In the genomic region with DNA sequence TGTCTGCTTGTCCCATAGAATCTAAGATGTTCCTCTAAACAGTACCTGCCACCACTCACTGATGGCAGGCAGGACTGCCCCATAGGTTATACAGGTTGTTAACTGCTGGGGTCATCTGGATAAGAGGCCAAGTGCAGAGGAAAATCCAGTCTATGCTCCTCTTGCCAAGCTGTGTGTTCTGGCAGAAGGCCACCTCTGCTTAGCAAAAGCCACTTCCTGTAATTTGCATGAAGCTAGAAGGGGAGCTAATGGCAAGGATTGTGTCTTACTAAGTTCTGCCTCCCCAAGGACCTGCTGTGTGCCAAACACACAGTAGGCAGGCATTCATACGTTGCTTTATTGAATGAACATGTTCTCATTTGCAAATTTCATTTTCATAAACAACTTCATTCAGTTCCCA, we compare ENCODE assay signal across 30 cellular contexts.
DNase-seq lines count a peak whose midpoint lies in the region; ATAC-seq lines count a peak whose summit lies in the region.
"Had no signal": no experiment of that assay in that cellular context is flagged by ENCODE, and none has a peak within 500 bp of the region (broad histone marks: within the 10 kb centered on the region; RNA-seq: fewer than 3 reads in every experiment).

No MANE protein-coding gene starts in this region.

- no peaks in the 10 kb centered on the region for H3K36me3 Mint-ChIP-seq in naive thymus-derived CD4-positive, alpha-beta T cell
- H3K36me3 Mint-ChIP-seq: activated naive CD4-positive, alpha-beta T cell treated with anti-CD3 and anti-CD28 coated beads, Interleukin-2, amount 10 ng/mL, durations not matched to agents 7 days and 5 days; brain; immature natural killer cell had no signal

- H3K4me3 ChIP-seq in naive thymus-derived CD4-positive, alpha-beta T cell (ENCODE audit: low read length) = no peak overlapping the region
- H3K4me3 ChIP-seq: adrenal gland, GM23248 had no signal

- no peak overlapping the region for H3K4me3 Mint-ChIP-seq in naive thymus-derived CD4-positive, alpha-beta T cell
- H3K4me3 Mint-ChIP-seq: activated CD4-positive, alpha-beta memory T cell treated with anti-CD3 and anti-CD28 coated beads, Interleukin-2, amount 10 ng/mL, durations not matched to agents 7 days and 5 days; activated naive CD4-positive, alpha-beta T cell treated with anti-CD3 and anti-CD28 coated beads, Interleukin-2, amount 10 ng/mL, durations not matched to agents 7 days and 5 days; activated T-helper 1 cell treated with anti-CD3 and anti-CD28 coated beads, Interleukin-12 subunit alpha, Interleukin-12 subunit beta, Interleukin-2, Interleukin-4 antibody, amounts not matched to agents 30 ng/mL and 10 ng/mL and 1 ng/mL, durations not matched to agents 14 hours and 24 hours and 36 hours; brain; HFFc6; immature natural killer cell; nephron progenitor cell had no signal

- DNase-seq in COR-L47 (lab: John Stamatoyannopoulos, UW) (peak; percentile 34), Daoy (ENCODE audit: low read depth) (peak; percentile 66), NCI-H2029 treated with DMSO at 0.1 percent for 48 hours (lab: John Stamatoyannopoulos, UW) (peak; percentile 31), NCI-H2081 treated with DMSO at 0.1 percent for 48 hours (lab: John Stamatoyannopoulos, UW) (no peak), inferior parietal cortex (ENCODE audit: extremely low spot score) (no peak)
- peak in 5 of 9 donors; percentile 13 to 30 (median 20) for DNase-seq in naive thymus-derived CD4-positive, alpha-beta T cell
- DNase-seq: activated CD4-positive, alpha-beta memory T cell treated with anti-CD3 and anti-CD28 coated beads, Interleukin-2, amount 10 ng/mL, durations not matched to agents 7 days and 5 days; activated CD4-positive, alpha-beta T cell treated with anti-CD3 and anti-CD28 coated beads for 1 hour; activated CD8-positive, alpha-beta memory T cell treated with anti-CD3 and anti-CD28 coated beads, Interleukin-2, amount 50 U/mL, for 4 hours; activated naive CD4-positive, alpha-beta T cell treated with anti-CD3 and anti-CD28 coated beads, Interleukin-2, amount 10 ng/mL, durations not matched to agents 7 days and 5 days; adrenal gland; C1 segment of cervical spinal cord; Caco-2; GM23248; HFFc6; immature natural killer cell; left colon; MV-4-11; NCI-H1694; NCI-H526 treated with DMSO at 0.1 percent for 48 hours; nephron progenitor cell; SHP77 treated with DMSO at 0.1 percent for 48 hours; stimulated activated CD4-positive, alpha-beta T cell treated with anti-CD3 and anti-CD28 coated beads, Interleukin-15, amount 100 ng/mL, for 24 hours; stimulated activated CD4-positive, alpha-beta T cell treated with anti-CD3 and anti-CD28 coated beads, Interleukin-4, amount 100 ng/mL, for 4 hours; trophoblast cell had no signal

- no peaks in the 10 kb centered on the region for H3K36me3 ChIP-seq in naive thymus-derived CD4-positive, alpha-beta T cell (ENCODE audit: control insufficient read depth in 2 of 3, insufficient read depth in 3 of 3, low read length in 3 of 3)
- H3K36me3 ChIP-seq: adrenal gland had no signal

- ATAC-seq in naive thymus-derived CD4-positive, alpha-beta T cell = no peak
- no peak for ATAC-seq in GM21529 (IDR thresholded peaks at IDR 0.05; ENCODE audit: unreplicated experiment)
- ATAC-seq: left colon, Panc1 had no signal

- H3K4me1 Mint-ChIP-seq in naive thymus-derived CD4-positive, alpha-beta T cell = peaks cover 0 to 34% (median 18%) of the 10 kb centered on the region in 7 donors
- H3K4me1 Mint-ChIP-seq: activated CD4-positive, alpha-beta memory T cell treated with anti-CD3 and anti-CD28 coated beads, Interleukin-2, amount 10 ng/mL, durations not matched to agents 7 days and 5 days; brain; immature natural killer cell had no signal

- intact Hi-C loops in naive thymus-derived CD4-positive, alpha-beta T cell (cut with micrococcal nuclease) = no loop called here

- CTCF ChIA-PET in naive thymus-derived CD4-positive, alpha-beta T cell (lab: Charles Lee) = no interaction called here

- no peaks in the 10 kb centered on the region for H3K9me3 ChIP-seq in naive thymus-derived CD4-positive, alpha-beta T cell (ENCODE audit: control insufficient read depth in 2 of 3, low read length in 3 of 3)
- H3K9me3 ChIP-seq: adrenal gland, Caco-2 had no signal

- H3K9me3 Mint-ChIP-seq in naive thymus-derived CD4-positive, alpha-beta T cell = no peaks in the 10 kb centered on the region
- H3K9me3 Mint-ChIP-seq: activated CD4-positive, alpha-beta memory T cell treated with anti-CD3 and anti-CD28 coated beads, Interleukin-2, amount 10 ng/mL, durations not matched to agents 7 days and 5 days; activated naive CD4-positive, alpha-beta T cell treated with anti-CD3 and anti-CD28 coated beads, Interleukin-2, amount 10 ng/mL, durations not matched to agents 7 days and 5 days; activated T-helper 1 cell treated with anti-CD3 and anti-CD28 coated beads, Interleukin-12 subunit alpha, Interleukin-12 subunit beta, Interleukin-2, Interleukin-4 antibody, amounts not matched to agents 30 ng/mL and 10 ng/mL and 1 ng/mL, durations not matched to agents 14 hours and 24 hours and 36 hours; brain; nephron progenitor cell had no signal

- POLR2A ChIA-PET in naive thymus-derived CD4-positive, alpha-beta T cell (lab: Charles Lee) = no interaction called here

- peaks cover 7 to 9% of the 10 kb centered on the region in 2 donors for H3K4me1 ChIP-seq in naive thymus-derived CD4-positive, alpha-beta T cell (ENCODE audit: control insufficient read depth in 2 of 2, insufficient read depth in 2 of 2, low read length in 2 of 2)
- H3K4me1 ChIP-seq: Caco-2 had no signal

- H3K27me3 ChIP-seq in naive thymus-derived CD4-positive, alpha-beta T cell (ENCODE audit: control insufficient read depth in 2 of 2, insufficient read depth in 2 of 2, low read length in 2 of 2) = no peaks in the 10 kb centered on the region
- H3K27me3 ChIP-seq: adrenal gland had no signal

- H3K27ac Mint-ChIP-seq in naive thymus-derived CD4-positive, alpha-beta T cell = peak overlapping the region in 1 of 9 donors; percentile 23
- H3K27ac Mint-ChIP-seq: activated CD4-positive, alpha-beta memory T cell treated with anti-CD3 and anti-CD28 coated beads, Interleukin-2, amount 10 ng/mL, durations not matched to agents 7 days and 5 days; activated naive CD4-positive, alpha-beta T cell treated with anti-CD3 and anti-CD28 coated beads, Interleukin-2, amount 10 ng/mL, durations not matched to agents 7 days and 5 days; activated T-helper 1 cell treated with anti-CD3 and anti-CD28 coated beads, Interleukin-12 subunit alpha, Interleukin-12 subunit beta, Interleukin-2, Interleukin-4 antibody, amounts not matched to agents 30 ng/mL and 10 ng/mL and 1 ng/mL, durations not matched to agents 14 hours and 24 hours and 36 hours; brain; HFFc6; immature natural killer cell; nephron progenitor cell had no signal

- no peak overlapping the region for H3K27ac ChIP-seq in naive thymus-derived CD4-positive, alpha-beta T cell (ENCODE audit: low read depth, low read length)
- H3K27ac ChIP-seq: adrenal gland, GM23248, KMS-11 had no signal

- peaks cover 0 to 2% (median 0%) of the 10 kb centered on the region in 5 donors for H3K27me3 Mint-ChIP-seq in naive thymus-derived CD4-positive, alpha-beta T cell
- H3K27me3 Mint-ChIP-seq: activated CD4-positive, alpha-beta memory T cell treated with anti-CD3 and anti-CD28 coated beads, Interleukin-2, amount 10 ng/mL, durations not matched to agents 7 days and 5 days had no signal

Comparison
In these comparisons a context has a peak if more than half of its experiments do, and no peak if none do; other contexts are left out.
1. DNase-seq: peak in COR-L47 (single experiment), Daoy (single experiment), NCI-H2029 treated with DMSO at 0.1 percent for 48 hours (single experiment) and naive thymus-derived CD4-positive, alpha-beta T cell (5 of 9); none in NCI-H2081 treated with DMSO at 0.1 percent for 48 hours (single experiment) and inferior parietal cortex (single experiment).